In the genomic region with DNA sequence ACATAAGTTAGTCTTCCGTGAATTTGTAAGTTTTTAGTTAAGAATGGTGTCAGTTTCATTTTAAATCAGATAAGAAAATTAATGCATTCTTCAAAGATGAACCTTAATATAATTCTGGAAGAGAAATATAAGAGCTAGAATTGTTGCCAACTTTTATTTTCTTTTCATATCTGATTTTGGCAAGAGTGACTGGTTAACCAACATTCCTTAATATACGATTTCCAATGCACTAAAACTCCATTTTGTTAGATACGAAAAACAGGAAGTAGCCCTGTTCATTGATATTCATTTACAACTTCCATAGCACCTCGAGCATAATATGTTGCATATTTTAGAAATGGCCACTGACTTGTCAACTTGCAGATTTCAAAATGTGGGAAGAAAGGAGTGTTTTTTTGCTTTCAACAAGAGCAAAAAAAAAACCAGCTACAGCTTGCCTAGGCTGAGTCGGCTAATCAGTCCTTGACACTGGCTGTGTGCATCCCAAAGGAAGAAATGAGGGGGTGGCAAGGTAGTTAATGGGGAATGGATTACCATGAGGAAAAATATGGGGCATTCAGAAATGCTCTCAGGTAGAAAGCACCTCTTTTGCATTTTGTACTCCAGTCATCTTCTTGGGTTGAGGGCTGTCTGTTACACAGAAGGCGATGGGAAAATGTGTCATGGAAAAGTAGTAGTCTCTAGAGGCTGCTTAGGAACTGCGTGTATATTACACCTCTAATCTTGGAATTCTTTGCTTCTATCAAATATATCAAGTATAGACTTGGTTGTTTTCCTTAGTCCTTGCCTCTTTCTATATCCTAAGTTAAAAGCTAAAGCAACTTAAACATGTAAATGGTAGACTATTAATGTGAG, we compare ENCODE assay signal across 8 cellular contexts. TPM values are rescaled to one million over a fixed set of nuclear protein-coding genes. Genes with fewer than 3 reads are reported as not detected.
DNase-seq lines count a peak whose midpoint lies in the region; ATAC-seq and TF ChIP-seq lines count a peak whose summit lies in the region.

No MANE protein-coding gene starts in this region.

- DNase-seq in heart left ventricle = no peak
- DNase-seq in left ventricle myocardium superior = no peak
- no peak for DNase-seq in activated T-helper 1 cell treated with anti-CD3 and anti-CD28 coated beads, Interleukin-12 subunit alpha, Interleukin-12 subunit beta, Interleukin-2, Interleukin-4 antibody, amounts not matched to agents 30 ng/mL and 10 ng/mL and 1 ng/mL, durations not matched to agents 14 hours and 24 hours and 36 hours (ENCODE audit: low spot score)
- peak; percentile 47 for DNase-seq in kidney tubule cell (ENCODE audit: low spot score)
- DNase-seq in type B pancreatic cell (ENCODE audit: extremely low spot score, unreplicated experiment) = no peak
- no peak for DNase-seq in NCI-H2196 (lab: John Stamatoyannopoulos, UW; ENCODE audit: unreplicated experiment)

- TF ChIP-seq POLR2A in heart left ventricle (IDR thresholded peaks at IDR 0.05) = no peak

- intact Hi-C loops in heart left ventricle (cut with DNase I) (loop anchor here in 7 of 10 donors (2.0 to 10.0 kb wide), 7 partner anchors 122 to 464 kb away; no protein-coding TSS in a partner anchor), left ventricle myocardium superior (cut with micrococcal nuclease) (no loop called here)
- intact Hi-C loops in activated T-helper 1 cell treated with anti-CD3 and anti-CD28 coated beads, Interleukin-12 subunit alpha, Interleukin-12 subunit beta, Interleukin-2, Interleukin-4 antibody, amounts not matched to agents 30 ng/mL and 10 ng/mL and 1 ng/mL, durations not matched to agents 14 hours and 24 hours and 36 hours (cut with micrococcal nuclease) = loop anchor here (1.0 to 5.0 kb wide), 6 partner anchors 10 to 1282 kb away; a partner anchor contains a TSS

- peaks cover 0 to 75% (median 58%) of the 10 kb centered on the region in 12 donors for H3K4me1 ChIP-seq in heart left ventricle

- no peaks in the 10 kb centered on the region for H3K27me3 Mint-ChIP-seq in activated T-helper 1 cell treated with anti-CD3 and anti-CD28 coated beads, Interleukin-12 subunit alpha, Interleukin-12 subunit beta, Interleukin-2, Interleukin-4 antibody, amounts not matched to agents 30 ng/mL and 10 ng/mL and 1 ng/mL, durations not matched to agents 14 hours and 24 hours and 36 hours (ENCODE audit: insufficient read depth)
- peaks cover 4% of the 10 kb centered on the region for H3K27me3 Mint-ChIP-seq in type B pancreatic cell

- no peaks in the 10 kb centered on the region for H3K27me3 ChIP-seq in heart left ventricle

- H3K27ac ChIP-seq in heart left ventricle = peak overlapping the region in 8 of 12 donors; percentile 0 to 97 (median 42)

- peak overlapping the region in 10 of 12 donors; percentile 5 to 91 (median 84) for H3K4me3 ChIP-seq in heart left ventricle

- H3K4me1 Mint-ChIP-seq in activated T-helper 1 cell treated with anti-CD3 and anti-CD28 coated beads, Interleukin-12 subunit alpha, Interleukin-12 subunit beta, Interleukin-2, Interleukin-4 antibody, amounts not matched to agents 30 ng/mL and 10 ng/mL and 1 ng/mL, durations not matched to agents 14 hours and 24 hours and 36 hours (ENCODE audit: low read depth) = peaks cover 62% of the 10 kb centered on the region
- H3K4me1 Mint-ChIP-seq in type B pancreatic cell (ENCODE audit: unreplicated experiment) = peaks cover 45% of the 10 kb centered on the region

- TF ChIP-seq CTCF in heart left ventricle (IDR thresholded peaks at IDR 0.05) (no peak), type B pancreatic cell (conservative IDR thresholded peaks at IDR 0.05) (peak; percentile 26)

- ATAC-seq in heart left ventricle (no peak), left ventricle myocardium superior (no peak), GM21381 (IDR thresholded peaks at IDR 0.05; ENCODE audit: unreplicated experiment) (no peak), HG02642 (IDR thresholded peaks at IDR 0.05; ENCODE audit: poor library complexity, unreplicated experiment) (no peak)

- H3K36me3 Mint-ChIP-seq in activated T-helper 1 cell treated with anti-CD3 and anti-CD28 coated beads, Interleukin-12 subunit alpha, Interleukin-12 subunit beta, Interleukin-2, Interleukin-4 antibody, amounts not matched to agents 30 ng/mL and 10 ng/mL and 1 ng/mL, durations not matched to agents 14 hours and 24 hours and 36 hours (ENCODE audit: low read depth) = peaks cover 20% of the 10 kb centered on the region
- peaks cover 24% of the 10 kb centered on the region for H3K36me3 Mint-ChIP-seq in type B pancreatic cell

- no peaks in the 10 kb centered on the region for H3K9me3 Mint-ChIP-seq in activated T-helper 1 cell treated with anti-CD3 and anti-CD28 coated beads, Interleukin-12 subunit alpha, Interleukin-12 subunit beta, Interleukin-2, Interleukin-4 antibody, amounts not matched to agents 30 ng/mL and 10 ng/mL and 1 ng/mL, durations not matched to agents 14 hours and 24 hours and 36 hours
- H3K9me3 Mint-ChIP-seq in type B pancreatic cell = peaks cover 1% of the 10 kb centered on the region

- H3K4me3 Mint-ChIP-seq in activated T-helper 1 cell treated with anti-CD3 and anti-CD28 coated beads, Interleukin-12 subunit alpha, Interleukin-12 subunit beta, Interleukin-2, Interleukin-4 antibody, amounts not matched to agents 30 ng/mL and 10 ng/mL and 1 ng/mL, durations not matched to agents 14 hours and 24 hours and 36 hours = peak overlapping the region; percentile 72
- H3K4me3 Mint-ChIP-seq in type B pancreatic cell = peak overlapping the region; percentile 81

- no peaks in the 10 kb centered on the region for H3K36me3 ChIP-seq in heart left ventricle

- no peaks in the 10 kb centered on the region for H3K9me3 ChIP-seq in heart left ventricle

- WGBS in heart left ventricle, 4 donors = 42 to 50% (median 45%) methylated on average over 7 of the region's 7 CpGs

- H3K27ac Mint-ChIP-seq in activated T-helper 1 cell treated with anti-CD3 and anti-CD28 coated beads, Interleukin-12 subunit alpha, Interleukin-12 subunit beta, Interleukin-2, Interleukin-4 antibody, amounts not matched to agents 30 ng/mL and 10 ng/mL and 1 ng/mL, durations not matched to agents 14 hours and 24 hours and 36 hours = peak overlapping the region; percentile 6
- H3K27ac Mint-ChIP-seq in type B pancreatic cell = peak overlapping the region; percentile 90

RNA-seq across cellular contexts. Expression of a gene that starts 3.9 kb away (rescaled TPM):
- 10 to 100 TPM in 2 of 9 donors, 1 to 10 TPM in 7; 4.5 to 19.5 (median 7.2) TPM for total RNA-seq in heart left ventricle
- 1 to 10 TPM; 2.1 to 2.9 TPM for polyA plus RNA-seq in heart left ventricle
- total RNA-seq in left ventricle myocardium superior = 6.5 TPM
- total RNA-seq in activated T-helper 1 cell treated with anti-CD3 and anti-CD28 coated beads, Interleukin-12 subunit alpha, Interleukin-12 subunit beta, Interleukin-2, Interleukin-4 antibody, amounts not matched to agents 30 ng/mL and 10 ng/mL and 1 ng/mL, durations not matched to agents 14 hours and 24 hours and 36 hours = 23.6 and 25.3 TPM in 2 replicates
- 40.9 and 48.4 TPM in 2 replicates for total RNA-seq in type B pancreatic cell (ENCODE audit: low replicate concordance)
